In the genomic region with DNA sequence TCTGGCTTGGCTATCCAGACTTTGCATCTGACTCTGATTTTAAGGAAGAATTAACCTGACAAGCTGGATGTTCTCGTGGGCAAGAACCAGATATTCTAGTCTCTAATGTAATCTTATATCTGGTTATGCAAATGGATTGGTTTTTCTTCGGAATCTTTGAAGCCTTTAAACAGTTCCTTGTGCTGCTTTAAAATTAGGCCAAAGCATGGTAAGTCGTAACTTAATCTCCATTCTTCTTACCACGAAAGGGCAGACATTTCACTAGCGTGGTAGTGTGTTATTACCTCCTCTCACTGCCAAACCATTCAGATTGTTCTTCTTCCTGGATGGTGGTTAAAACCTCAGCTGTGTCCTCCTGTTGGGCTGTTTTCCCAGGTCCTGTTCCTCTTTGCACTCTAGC, we compare ENCODE assay signal across 31 cellular contexts. TPM values are rescaled to one million over a fixed set of nuclear protein-coding genes. Genes with fewer than 3 reads are reported as not detected.
DNase-seq lines count a peak whose midpoint lies in the region; TF ChIP-seq lines count a peak whose summit lies in the region.
"Had no signal": no experiment of that assay in that cellular context is flagged by ENCODE, and none has a peak within 500 bp of the region (broad histone marks: within the 10 kb centered on the region; RNA-seq: fewer than 3 reads in every experiment).

No MANE protein-coding gene starts in this region.

- TF ChIP-seq EP300 in suprapubic skin (IDR thresholded peaks at IDR 0.05), result no peak

- DNase-seq in HFFc6, result no peak
- peak; percentile 85 for DNase-seq in astrocyte of the cerebellum (ENCODE audit: low read depth)
- peak; percentile 16 for DNase-seq in fibroblast of the conjunctiva (ENCODE audit: low read depth)
- DNase-seq in suprapubic skin (ENCODE audit: low spot score in 2 of 2), result no peak
- DNase-seq in GM13976 (ENCODE audit: low spot score), result no peak
- DNase-seq in kidney tubule cell (ENCODE audit: low spot score), result no peak
- no peak for DNase-seq in RKO (ENCODE audit: low spot score)
- DNase-seq: activated CD8-positive, alpha-beta T cell treated with anti-CD3 and anti-CD28 coated beads for 36 hours; anterior cingulate cortex; Caco-2; cerebellar nuclear complex; DMS79 treated with DMSO at 0.1 percent for 48 hours; foreskin fibroblast; heart right ventricle; left cardiac atrium; naive thymus-derived CD4-positive, alpha-beta T cell; NCI-H1105 treated with DMSO at 0.1 percent for 48 hours; NCI-H1930; NCI-H446; occipital lobe; OCI-M1; SK-N-SH; stimulated activated CD8-positive, alpha-beta memory T cell treated with anti-CD3 and anti-CD28 coated beads, Interleukin-4, amount 100 ng/mL, for 48 hours; T-helper 17 cell; trophoblast cell had no signal

- WGBS in suprapubic skin, result 47% methylated on average over 5 of the region's 5 CpGs

- H3K27ac ChIP-seq in suprapubic skin, result peak overlapping the region; percentile 53
- H3K27ac ChIP-seq: C4-2B, epithelial cell of prostate, heart right ventricle had no signal

- TF ChIP-seq CTCF in HFFc6 (IDR thresholded peaks at IDR 0.05) (no peak), astrocyte of the cerebellum (IDR thresholded peaks at IDR 0.05; ENCODE audit: low read depth, low read length, missing control alignments) (no peak), suprapubic skin (IDR thresholded peaks at IDR 0.05) (no peak), GM13976 (IDR thresholded peaks at IDR 0.05; ENCODE audit: borderline replicate concordance, control extremely low read depth, extremely low read depth, insufficient read depth, missing control alignments) (no peak)

- H3K36me3 Mint-ChIP-seq in HFFc6 (ENCODE audit: low read depth), result peaks cover 43% of the 10 kb centered on the region
- H3K36me3 Mint-ChIP-seq: activated naive CD4-positive, alpha-beta T cell treated with anti-CD3 and anti-CD28 coated beads, Interleukin-2, amount 50 U/mL, for 72 hours; naive thymus-derived CD4-positive, alpha-beta T cell had no signal

- H3K9me3 Mint-ChIP-seq in HFFc6, result no peaks in the 10 kb centered on the region
- H3K9me3 Mint-ChIP-seq: activated CD8-positive, alpha-beta T cell treated with anti-CD3 and anti-CD28 coated beads for 36 hours; activated naive CD4-positive, alpha-beta T cell treated with anti-CD3 and anti-CD28 coated beads, Interleukin-2, amount 50 U/mL, for 72 hours; activated T-helper 2 cell treated with anti-CD3 and anti-CD28 coated beads, Interferon-gamma antibody, Interleukin-2, Interleukin-4, amounts not matched to agents 10 μg/mL and 5 μg/mL and 100 μg/mL, durations not matched to agents 14 hours and 24 hours and 36 hours had no signal

- no peak overlapping the region for H3K4me3 Mint-ChIP-seq in HFFc6
- H3K4me3 Mint-ChIP-seq: activated CD8-positive, alpha-beta T cell treated with anti-CD3 and anti-CD28 coated beads for 36 hours; naive thymus-derived CD4-positive, alpha-beta T cell; T-helper 17 cell had no signal

- in situ Hi-C loops in astrocyte of the cerebellum (cut with HindIII; ENCODE audit: low sequenced_read_pairs) (no loop called here), GM13976 (cut with MboI; ENCODE audit: low sequenced_read_pairs, unreplicated experiment) (no loop called here)

- H3K4me1 ChIP-seq in suprapubic skin, result peaks cover 24% of the 10 kb centered on the region
- H3K4me1 ChIP-seq: Caco-2, heart right ventricle had no signal

- no peaks in the 10 kb centered on the region for H3K9me3 ChIP-seq in suprapubic skin
- H3K9me3 ChIP-seq: Caco-2, heart right ventricle, SK-N-SH had no signal

- H3K27me3 Mint-ChIP-seq in HFFc6 (ENCODE audit: insufficient read depth), result peaks cover 9% of the 10 kb centered on the region
- H3K27me3 Mint-ChIP-seq: activated CD8-positive, alpha-beta T cell treated with anti-CD3 and anti-CD28 coated beads for 36 hours; T-helper 17 cell had no signal

- no peaks in the 10 kb centered on the region for H3K27me3 ChIP-seq in suprapubic skin
- H3K27me3 ChIP-seq: heart right ventricle had no signal

- H3K4me3 ChIP-seq in astrocyte of the cerebellum (ENCODE audit: low read depth, low read length), result no peak overlapping the region
- H3K4me3 ChIP-seq in suprapubic skin, result no peak overlapping the region
- H3K4me3 ChIP-seq: heart right ventricle had no signal

- peak overlapping the region; percentile 29 for H3K27ac Mint-ChIP-seq in HFFc6
- H3K27ac Mint-ChIP-seq: activated CD8-positive, alpha-beta T cell treated with anti-CD3 and anti-CD28 coated beads for 36 hours; activated naive CD4-positive, alpha-beta T cell treated with anti-CD3 and anti-CD28 coated beads, Interleukin-2, amount 50 U/mL, for 72 hours; activated T-helper 2 cell treated with anti-CD3 and anti-CD28 coated beads, Interferon-gamma antibody, Interleukin-2, Interleukin-4, amounts not matched to agents 10 μg/mL and 5 μg/mL and 100 μg/mL, durations not matched to agents 14 hours and 24 hours and 36 hours; naive thymus-derived CD4-positive, alpha-beta T cell; T-helper 17 cell had no signal

- H3K4me1 Mint-ChIP-seq in HFFc6 (ENCODE audit: low read depth), result peaks cover 9% of the 10 kb centered on the region; the same call in 1 of the 2 replicates
- H3K4me1 Mint-ChIP-seq: naive thymus-derived CD4-positive, alpha-beta T cell; T-helper 17 cell had no signal

- no peaks in the 10 kb centered on the region for H3K36me3 ChIP-seq in suprapubic skin

- no peak for TF ChIP-seq POLR2A in suprapubic skin (IDR thresholded peaks at IDR 0.05)

RNA-seq across cellular contexts. Expression of a gene that starts 34.1 kb away (rescaled TPM):
- total RNA-seq in HFFc6 (2021; fragmentation: NEBNext Ultra II Directional; extraction: Animal tissue kit (Norgen Biotek cat#: 25700)), result not detected
- 1 to 10 TPM in 2 of 4 donors, under 1 TPM in 2; 0.48 to 7.0 (median 0.78) TPM for total RNA-seq in suprapubic skin
- total RNA-seq: activated T-helper 2 cell treated with anti-CD3 and anti-CD28 coated beads, Interferon-gamma antibody, Interleukin-2, Interleukin-4, amounts not matched to agents 10 μg/mL and 5 μg/mL and 100 μg/mL, durations not matched to agents 14 hours and 24 hours and 36 hours; left cardiac atrium; mesenteric fat pad; skeletal muscle tissue had no signal

Comparison
In these comparisons a context has a peak if more than half of its experiments do, and no peak if none do; other contexts are left out.
1. DNase-seq: peak in astrocyte of the cerebellum (single experiment) and fibroblast of the conjunctiva (single experiment); none in HFFc6 (single experiment), suprapubic skin (0 of 2), GM13976 (single experiment), kidney tubule cell (single experiment) and RKO (single experiment).